8 cellular contexts compared by ENCODE assay signal in genomic region chr17:21286066-21286770, GRCh38. TPM values are rescaled to one million over a fixed set of nuclear protein-coding genes. Genes with fewer than 3 reads are reported as not detected.
DNase-seq lines count a peak whose midpoint lies in the region; ATAC-seq and TF ChIP-seq lines count a peak whose summit lies in the region.

No MANE protein-coding gene starts in this region.

- no peaks in the 10 kb centered on the region for H3K9me3 Mint-ChIP-seq in memory B cell

- H3K9ac ChIP-seq in SK-N-MC (ENCODE audit: insufficient read length) (peak overlapping the region; percentile 41), duodenal mucosa (ENCODE audit: low read depth in 1 of 2, low read length in 2 of 2) (peak overlapping the region; percentile 93 to 97)

- peak overlapping the region; percentile 98 for H3K27ac Mint-ChIP-seq in memory B cell

- peak overlapping the region; percentile 25; the same call in 1 of the 2 replicates for H3K27ac ChIP-seq in SK-N-MC
- H3K27ac ChIP-seq in duodenal mucosa (ENCODE audit: low read depth, low read length) = peak overlapping the region; percentile 99
- H3K27ac ChIP-seq in thoracic aorta = peak overlapping the region; percentile 91 to 96

- H3K27me3 Mint-ChIP-seq in memory B cell = no peaks in the 10 kb centered on the region

- H3K9me3 ChIP-seq in SK-N-MC (ENCODE audit: low read depth, low read length) (no peaks in the 10 kb centered on the region), duodenal mucosa (ENCODE audit: control insufficient read depth in 1 of 2, low read length in 2 of 2) (no peaks in the 10 kb centered on the region), thoracic aorta (no peaks in the 10 kb centered on the region)

- H3K36me3 Mint-ChIP-seq in memory B cell = peaks cover 7% of the 10 kb centered on the region

- no peaks in the 10 kb centered on the region for H3K27me3 ChIP-seq in duodenal mucosa (ENCODE audit: control insufficient read depth in 1 of 2, insufficient read depth in 2 of 2, low read length in 2 of 2)
- no peaks in the 10 kb centered on the region for H3K27me3 ChIP-seq in thoracic aorta (replicated peaks; ENCODE audit: insufficient read depth)

- H3K4me1 ChIP-seq in duodenal mucosa (ENCODE audit: control insufficient read depth in 1 of 2, insufficient read depth in 2 of 2, low read length in 2 of 2) = peaks cover 37 to 54% of the 10 kb centered on the region in 2 donors
- H3K4me1 ChIP-seq in thoracic aorta (ENCODE audit: control insufficient read depth in 1 of 2, low read depth in 2 of 2) = peaks cover 50 to 63% of the 10 kb centered on the region in 2 donors

- DNase-seq in Daoy (ENCODE audit: low read depth) (peak; percentile 98), LNCaP clone FGC (ENCODE audit: low read depth) (peak; percentile 86), SK-N-MC (ENCODE audit: low read depth, low spot score) (no peak), memory B cell (ENCODE audit: low spot score in 2 of 2) (no peak), thoracic aorta (ENCODE audit: low spot score) (peak; percentile 96)
- DNase-seq in activated CD4-positive, CD25-positive, alpha-beta regulatory T cell treated with anti-CD3 and anti-CD28 coated beads, Interleukin-2, amount 50 U/mL, for 72 hours = no peak

- peaks cover 54% of the 10 kb centered on the region for H3K4me1 Mint-ChIP-seq in memory B cell

- H3K4me3 ChIP-seq in LNCaP clone FGC (ENCODE audit: low read depth, low read length) (peak overlapping the region; percentile 99), SK-N-MC (peak overlapping the region; percentile 86), duodenal mucosa (ENCODE audit: low read depth in 1 of 2, low read length in 2 of 2) (peak overlapping the region; percentile 86 to 91), thoracic aorta (peak overlapping the region; percentile 88)

- peak overlapping the region; percentile 97 for H3K4me3 Mint-ChIP-seq in memory B cell

- TF ChIP-seq CTCF in LNCaP clone FGC (IDR thresholded peaks at IDR 0.05; ENCODE audit: control insufficient read depth, extremely low read depth, insufficient read depth) (no peak), thoracic aorta (IDR thresholded peaks at IDR 0.05) (no peak)

- no peak for ATAC-seq in memory B cell (ENCODE audit: low read depth)
- ATAC-seq in thoracic aorta (ENCODE audit: insufficient number of reproducible peaks, low FRiP score, low read depth) = peak; percentile 41
- ATAC-seq in HG03342 (IDR thresholded peaks at IDR 0.05; ENCODE audit: unreplicated experiment) = no peak

- H3K36me3 ChIP-seq in SK-N-MC (ENCODE audit: insufficient read depth, low read length) (no peaks in the 10 kb centered on the region), duodenal mucosa (ENCODE audit: control insufficient read depth in 1 of 2, insufficient read depth in 2 of 2, low read length in 2 of 2) (no peaks in the 10 kb centered on the region), thoracic aorta (no peaks in the 10 kb centered on the region)

RNA-seq across cellular contexts. Expression of gene MAP2K3, which starts 1.7 kb away (rescaled TPM):
- 7.4 and 11.7 TPM in 2 replicates for total RNA-seq in Daoy (2014; rRNA removed; shearing (Covaris generic))
- 10 to 100 TPM; 66.6 to 81.1 TPM for total RNA-seq in thoracic aorta

RNA-seq across cellular contexts. Expression of gene NATD1, which starts 33.0 kb away (rescaled TPM):
- total RNA-seq in Daoy (2014; rRNA removed; shearing (Covaris generic)) = 0.83 and 0.86 TPM in 2 replicates
- 1 to 10 TPM; 8.4 to 9.7 TPM for total RNA-seq in thoracic aorta

Comparison
In these comparisons a context has a peak if more than half of its experiments do, and no peak if none do; other contexts are left out.
1. DNase-seq: peak in Daoy (single experiment), LNCaP clone FGC (single experiment) and thoracic aorta (single experiment); none in SK-N-MC (single experiment), memory B cell (0 of 2) and activated CD4-positive, CD25-positive, alpha-beta regulatory T cell treated with anti-CD3 and anti-CD28 coated beads, Interleukin-2, amount 50 U/mL, for 72 hours (single experiment).
2. H3K27ac ChIP-seq: peak in every context shown above with its lines; median percentile 99 in duodenal mucosa; 94 in thoracic aorta; 25 in SK-N-MC.
3. Peak in every context shown above with its lines, with median percentiles within 50 percentile points of each other: H3K4me3 ChIP-seq.